ENCODE assay signal across 1 cellular context in the genomic region with DNA sequence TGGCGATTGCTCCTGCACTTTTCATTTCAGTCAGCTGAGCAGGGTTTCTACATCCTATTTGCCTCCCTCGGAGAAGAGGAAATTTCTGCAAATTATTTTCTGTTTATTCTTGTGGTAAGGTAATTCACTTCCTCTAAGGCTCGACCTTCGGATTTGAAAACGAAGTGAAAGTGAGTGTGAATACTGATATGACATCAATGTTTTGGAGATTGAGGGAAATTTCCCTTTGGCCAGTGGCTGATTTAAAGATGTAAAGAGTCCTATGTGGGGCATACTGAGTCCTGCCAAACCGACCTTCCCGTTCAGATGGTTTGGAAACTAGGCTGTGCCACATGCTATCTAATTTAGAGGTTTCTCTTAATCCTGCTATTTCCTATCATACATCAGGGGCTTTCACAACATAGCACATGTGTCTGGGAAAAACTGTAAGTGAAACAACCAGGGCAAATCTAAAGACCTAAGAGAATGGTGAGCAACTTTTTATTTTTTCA.
TF ChIP-seq lines count a peak whose summit lies in the region.

No MANE protein-coding gene starts in this region.

TF ChIP-seq in A549, 52 proteins besides CTCF, POLR2A, EP300 and RAD21 (continued from another document):
- TF ChIP-seq, protein P1, sequence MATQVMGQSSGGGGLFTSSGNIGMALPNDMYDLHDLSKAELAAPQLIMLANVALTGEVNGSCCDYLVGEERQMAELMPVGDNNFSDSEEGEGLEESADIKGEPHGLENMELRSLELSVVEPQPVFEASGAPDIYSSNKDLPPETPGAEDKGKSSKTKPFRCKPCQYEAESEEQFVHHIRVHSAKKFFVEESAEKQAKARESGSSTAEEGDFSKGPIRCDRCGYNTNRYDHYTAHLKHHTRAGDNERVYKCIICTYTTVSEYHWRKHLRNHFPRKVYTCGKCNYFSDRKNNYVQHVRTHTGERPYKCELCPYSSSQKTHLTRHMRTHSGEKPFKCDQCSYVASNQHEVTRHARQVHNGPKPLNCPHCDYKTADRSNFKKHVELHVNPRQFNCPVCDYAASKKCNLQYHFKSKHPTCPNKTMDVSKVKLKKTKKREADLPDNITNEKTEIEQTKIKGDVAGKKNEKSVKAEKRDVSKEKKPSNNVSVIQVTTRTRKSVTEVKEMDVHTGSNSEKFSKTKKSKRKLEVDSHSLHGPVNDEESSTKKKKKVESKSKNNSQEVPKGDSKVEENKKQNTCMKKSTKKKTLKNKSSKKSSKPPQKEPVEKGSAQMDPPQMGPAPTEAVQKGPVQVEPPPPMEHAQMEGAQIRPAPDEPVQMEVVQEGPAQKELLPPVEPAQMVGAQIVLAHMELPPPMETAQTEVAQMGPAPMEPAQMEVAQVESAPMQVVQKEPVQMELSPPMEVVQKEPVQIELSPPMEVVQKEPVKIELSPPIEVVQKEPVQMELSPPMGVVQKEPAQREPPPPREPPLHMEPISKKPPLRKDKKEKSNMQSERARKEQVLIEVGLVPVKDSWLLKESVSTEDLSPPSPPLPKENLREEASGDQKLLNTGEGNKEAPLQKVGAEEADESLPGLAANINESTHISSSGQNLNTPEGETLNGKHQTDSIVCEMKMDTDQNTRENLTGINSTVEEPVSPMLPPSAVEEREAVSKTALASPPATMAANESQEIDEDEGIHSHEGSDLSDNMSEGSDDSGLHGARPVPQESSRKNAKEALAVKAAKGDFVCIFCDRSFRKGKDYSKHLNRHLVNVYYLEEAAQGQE (IDR thresholded peaks at IDR 0.05) = no peak
- no peak for TF ChIP-seq HOXA7 (CRISPR knock-in tag; IDR thresholded peaks at IDR 0.05)
TF ChIP-seq in A549: peak in this region for 0.
